Comparison of ENCODE assay signal across 13 cellular contexts in genomic region chr2:9547272-9547991, GRCh38. TPM values are rescaled to one million over a fixed set of nuclear protein-coding genes. Genes with fewer than 3 reads are reported as not detected.
DNase-seq lines count a peak whose midpoint lies in the region; ATAC-seq and TF ChIP-seq lines count a peak whose summit lies in the region.
"Had no signal": no experiment of that assay in that cellular context is flagged by ENCODE, and none has a peak within 500 bp of the region (broad histone marks: within the 10 kb centered on the region; RNA-seq: fewer than 3 reads in every experiment).

No MANE protein-coding gene starts in this region.

- H3K27ac Mint-ChIP-seq in MCF 10A (ENCODE audit: low read depth, unreplicated experiment) (peak overlapping the region; percentile 2), activated B cell treated with CpG ODN at 0.5 μM for 24 hours (peak overlapping the region; percentile 96), type B pancreatic cell (peak overlapping the region; percentile 19)

- TF ChIP-seq CTCF in MCF 10A (IDR thresholded peaks at IDR 0.05; ENCODE audit: unreplicated experiment) (no peak), breast epithelium (IDR thresholded peaks at IDR 0.05) (no peak), activated B cell treated with CpG ODN at 0.5 μM for 24 hours (IDR thresholded peaks at IDR 0.05) (no peak), type B pancreatic cell (conservative IDR thresholded peaks at IDR 0.05) (no peak), left lung (IDR thresholded peaks at IDR 0.05) (no peak)

- intact Hi-C loops in MCF 10A (cut with micrococcal nuclease): no loop called here
- intact Hi-C loops in breast epithelium (cut with DNase I; ENCODE audit: low total_unique reads): no loop called here
- intact Hi-C loops in activated B cell treated with CpG ODN at 0.5 μM for 24 hours (cut with micrococcal nuclease): no loop called here
- intact Hi-C loops in left lung (cut with DNase I): no loop called here

- ATAC-seq in activated B cell treated with CpG ODN at 0.5 μM for 24 hours (ENCODE audit: low read depth) (no peak), left lung (no peak), GM19452 (IDR thresholded peaks at IDR 0.05; ENCODE audit: unreplicated experiment) (no peak)

- H3K9me3 ChIP-seq in breast epithelium (no peaks in the 10 kb centered on the region), left lung (no peaks in the 10 kb centered on the region)
- H3K9me3 ChIP-seq: SJSA1, stomach had no signal

- H3K36me3 ChIP-seq in breast epithelium (no peaks in the 10 kb centered on the region), left lung (peaks cover 0 to 7% of the 10 kb centered on the region in 2 donors)

- CTCF ChIA-PET in MCF 10A (lab: Yijun Ruan, JAX) (interaction anchor here (0.5 to 0.6 kb wide), 3 partner anchors 12 to 501 kb away, joined by 3 to 4 read pairs (median 4); no protein-coding TSS in a partner anchor), activated B cell treated with CpG ODN at 0.5 μM for 24 hours (lab: Charles Lee) (no interaction called here)

- DNase-seq in MCF 10A (ENCODE audit: unreplicated experiment) (no peak), breast epithelium (ENCODE audit: low spot score in 2 of 2) (no peak), activated B cell treated with CpG ODN at 0.5 μM for 24 hours (no peak), iPS-NIHi7 (ENCODE audit: extremely low spot score) (peak; percentile 9), type B pancreatic cell (ENCODE audit: extremely low spot score, unreplicated experiment) (no peak), left lung (no peak), NCI-H2171 (lab: John Stamatoyannopoulos, UW) (no peak)
- DNase-seq: effector CD4-positive, alpha-beta T cell; islet precursor cell; NCI-H2227 treated with DMSO at 0.1 percent for 48 hours; stomach had no signal

- H3K27ac ChIP-seq in breast epithelium: no peak overlapping the region
- H3K27ac ChIP-seq in left lung: peak overlapping the region in 1 of 2 donors; percentile 99
- H3K27ac ChIP-seq: SJSA1 had no signal

- H3K9me3 Mint-ChIP-seq in MCF 10A (ENCODE audit: unreplicated experiment) (no peaks in the 10 kb centered on the region), activated B cell treated with CpG ODN at 0.5 μM for 24 hours (no peaks in the 10 kb centered on the region), type B pancreatic cell (no peaks in the 10 kb centered on the region)

- H3K4me3 ChIP-seq in breast epithelium (no peak overlapping the region), left lung (no peak overlapping the region)
- H3K4me3 ChIP-seq: SJSA1, stomach had no signal

- H3K4me3 Mint-ChIP-seq in MCF 10A (ENCODE audit: unreplicated experiment): no peak overlapping the region
- peak overlapping the region; percentile 86 for H3K4me3 Mint-ChIP-seq in activated B cell treated with CpG ODN at 0.5 μM for 24 hours
- H3K4me3 Mint-ChIP-seq in type B pancreatic cell: peak overlapping the region; percentile 24

- H3K27me3 ChIP-seq in breast epithelium (no peaks in the 10 kb centered on the region), left lung (no peaks in the 10 kb centered on the region)
- H3K27me3 ChIP-seq: SJSA1, stomach had no signal

- POLR2A ChIA-PET in MCF 10A (lab: Yijun Ruan, JAX): no interaction called here
- POLR2A ChIA-PET in activated B cell treated with CpG ODN at 0.5 μM for 24 hours (lab: Charles Lee): interaction anchor here (0.6 to 6.4 kb wide), 6 partner anchors 8 to 296 kb away, joined by 3 to 55 read pairs (median 5); partner anchors contain the start of genes ADAM17, TAF1B and YWHAQ

- TF ChIP-seq POLR2A in breast epithelium (IDR thresholded peaks at IDR 0.05): no peak

- no peaks in the 10 kb centered on the region for H3K27me3 Mint-ChIP-seq in MCF 10A (ENCODE audit: insufficient read depth, unreplicated experiment)
- H3K27me3 Mint-ChIP-seq in activated B cell treated with CpG ODN at 0.5 μM for 24 hours: no peaks in the 10 kb centered on the region
- H3K27me3 Mint-ChIP-seq in type B pancreatic cell: no peaks in the 10 kb centered on the region

- H3K4me1 ChIP-seq in breast epithelium (peaks cover 0 to under 1% of the 10 kb centered on the region in 2 donors), left lung (peaks cover 23 to 92% of the 10 kb centered on the region in 2 donors)

- BruUV-seq in MCF 10A (replicated peaks; lab: Mats Ljungman, UMichigan): no TSS peak

- H3K36me3 Mint-ChIP-seq in MCF 10A (ENCODE audit: insufficient read depth, unreplicated experiment) (peaks cover 19% of the 10 kb centered on the region), activated B cell treated with CpG ODN at 0.5 μM for 24 hours (ENCODE audit: low read depth) (peaks cover 12% of the 10 kb centered on the region), type B pancreatic cell (peaks cover 12% of the 10 kb centered on the region)

- H3K4me1 Mint-ChIP-seq in MCF 10A (ENCODE audit: insufficient read depth, unreplicated experiment) (peaks cover 32% of the 10 kb centered on the region), activated B cell treated with CpG ODN at 0.5 μM for 24 hours (peaks cover 86% of the 10 kb centered on the region), type B pancreatic cell (ENCODE audit: unreplicated experiment) (peaks cover 26% of the 10 kb centered on the region)

RNA-seq across cellular contexts. Expression of gene ADAM17, which starts 8.2 kb away (rescaled TPM):
- total RNA-seq in MCF 10A (2022): 44.3 and 47.3 TPM in 2 replicates
- total RNA-seq in breast epithelium: 10 to 100 TPM; 32.2 to 65.9 (median 48.8) TPM
- 34.3 and 39.5 TPM in 2 replicates for total RNA-seq in activated B cell treated with CpG ODN at 0.5 μM for 24 hours
- 33.5 and 37.6 TPM in 2 replicates for total RNA-seq in type B pancreatic cell (ENCODE audit: low replicate concordance)
- 10 to 100 TPM; 40.9 to 55.8 TPM for total RNA-seq in left lung

Comparison
In these comparisons a context has a peak if more than half of its experiments do, and no peak if none do; other contexts are left out.
1. H3K27ac Mint-ChIP-seq: peak in every context shown above with its lines; median percentile 96 in activated B cell treated with CpG ODN at 0.5 μM for 24 hours; 19 in type B pancreatic cell; 2 in MCF 10A.